In genomic region chr6:137856138-137856898, GRCh38 we compare ENCODE assay signal across 12 cellular contexts.
"Had no signal": no experiment of that assay in that cellular context is flagged by ENCODE, and none has a peak within 500 bp of the region (broad histone marks: within the 10 kb centered on the region; RNA-seq: fewer than 3 reads in every experiment).

No MANE protein-coding gene starts in this region.

- H3K36me3 ChIP-seq: cardiac muscle cell, left ventricle myocardium inferior, thyroid gland had no signal

- DNase-seq: activated CD4-positive, CD25-positive, alpha-beta regulatory T cell treated with anti-CD3 and anti-CD28 coated beads, Interleukin-2, amount 50 U/mL, for 72 hours; activated T-cell treated with anti-CD3 and anti-CD28 coated beads, Interleukin-2, amount 50 U/mL, for 1 hour; dorsolateral prefrontal cortex; endodermal cell; hippocampal formation; left ventricle myocardium inferior; naive thymus-derived CD8-positive, alpha-beta T cell; stimulated activated naive B cell treated with anti-CD40 and anti-IgM and Interleukin-4, amounts not matched to agents 10 μg/mL and 1 μg/mL and 100 μg/mL, for 72 hours; thyroid gland had no signal

- H3K9me3 ChIP-seq: left ventricle myocardium inferior, thyroid gland had no signal

- H3K4me1 ChIP-seq: left ventricle myocardium inferior, parathyroid adenoma, thyroid gland had no signal

- ATAC-seq: esophagus mucosa; naive thymus-derived CD8-positive, alpha-beta T cell; stimulated activated naive B cell treated with anti-CD40 and anti-IgM and Interleukin-4, amounts not matched to agents 10 μg/mL and 1 μg/mL and 100 μg/mL, for 72 hours had no signal

- H3K4me3 ChIP-seq: cardiac muscle cell, dorsolateral prefrontal cortex, left ventricle myocardium inferior, thyroid gland had no signal
